In the genomic region with DNA sequence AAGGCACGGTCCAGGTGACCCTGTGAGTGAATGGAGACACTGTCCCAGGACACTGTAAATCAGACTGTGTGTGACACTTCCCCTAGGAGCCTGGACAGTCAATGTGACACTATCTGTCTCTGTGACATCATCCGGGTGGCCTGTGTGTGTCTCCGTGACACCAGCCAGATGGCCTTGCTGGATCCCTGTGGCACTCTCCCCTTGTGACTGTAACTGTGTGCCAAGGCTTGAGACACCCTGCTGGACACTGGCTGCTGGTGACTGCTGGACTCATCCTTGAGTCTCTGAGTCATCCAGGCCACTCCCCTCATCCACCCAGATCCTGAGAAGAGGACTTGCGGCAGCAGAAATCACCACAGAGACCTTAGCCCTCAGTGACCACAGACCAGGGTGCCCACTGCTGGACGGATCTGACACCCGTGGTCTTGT, we compare ENCODE assay signal across 10 cellular contexts. TPM values are rescaled to one million over a fixed set of nuclear protein-coding genes. Genes with fewer than 3 reads are reported as not detected.
DNase-seq lines count a peak whose midpoint lies in the region; TF ChIP-seq lines count a peak whose summit lies in the region.
"Had no signal": no experiment of that assay in that cellular context is flagged by ENCODE, and none has a peak within 500 bp of the region (broad histone marks: within the 10 kb centered on the region; RNA-seq: fewer than 3 reads in every experiment).

No MANE protein-coding gene starts in this region.

- TF ChIP-seq POLR2A in transverse colon (IDR thresholded peaks at IDR 0.05) = no peak

- DNase-seq in G401 (ENCODE audit: low spot score) (peak; percentile 93), SW480 (ENCODE audit: low spot score) (peak; percentile 36), fibroblast of the aortic adventitia (ENCODE audit: low read depth) (peak; percentile 8), osteoblast (ENCODE audit: insufficient read length, low spot score, missing footprints) (peak; percentile 95), GM20000 (ENCODE audit: low spot score) (no peak), DMS79 (lab: John Stamatoyannopoulos, UW) (no peak), transverse colon (no peak)
- DNase-seq in central memory CD4-positive, alpha-beta T cell = no peak
- DNase-seq: activated CD8-positive, alpha-beta memory T cell treated with anti-CD3 and anti-CD28 coated beads, Interleukin-2, amount 50 U/mL, for 48 hours; NCI-H1436 treated with DMSO at 0.1 percent for 48 hours had no signal

- intact Hi-C loops in transverse colon (cut with DNase I; ENCODE audit: low total_unique reads) = no loop called here

- no peak for TF ChIP-seq EP300 in transverse colon (IDR thresholded peaks at IDR 0.05; ENCODE audit: low read depth)

- H3K36me3 ChIP-seq in osteoblast (ENCODE audit: insufficient read depth, low read length) (no peaks in the 10 kb centered on the region), transverse colon (no peaks in the 10 kb centered on the region)

- H3K4me3 ChIP-seq in fibroblast of the aortic adventitia (ENCODE audit: low read depth, low read length) = no peak overlapping the region
- H3K4me3 ChIP-seq in osteoblast (ENCODE audit: insufficient read depth, low read length) = no peak overlapping the region
- no peak overlapping the region for H3K4me3 ChIP-seq in transverse colon

- H3K4me2 ChIP-seq in osteoblast (ENCODE audit: insufficient read depth, low read length) = no peak overlapping the region

- H3K27ac ChIP-seq in osteoblast (ENCODE audit: low read depth, low read length) (no peak overlapping the region), transverse colon (no peak overlapping the region)

- no peak overlapping the region for H2AFZ ChIP-seq in osteoblast (ENCODE audit: low read length)

- H3K9me3 ChIP-seq in osteoblast (ENCODE audit: low read depth, low read length) (no peaks in the 10 kb centered on the region), transverse colon (no peaks in the 10 kb centered on the region)

- no peaks in the 10 kb centered on the region for H3K79me2 ChIP-seq in osteoblast (ENCODE audit: insufficient read depth, low read length)

- H4K20me1 ChIP-seq in osteoblast (ENCODE audit: insufficient read depth, low read length) = no peaks in the 10 kb centered on the region

- H3K4me1 ChIP-seq in osteoblast (ENCODE audit: insufficient read depth, low read length) (no peaks in the 10 kb centered on the region), transverse colon (peaks cover 0 to 8% (median 0%) of the 10 kb centered on the region in 4 donors)

- in situ Hi-C loops in G401 (cut with HindIII; ENCODE audit: low sequenced_read_pairs) = no loop called here
- in situ Hi-C loops in transverse colon (cut with MboI; ENCODE audit: low pct_ligation_motif_present in 1 of 4, low pct_unique_long_range_greater_than_20kb in 1 of 4, low sequenced_read_pairs in 3 of 4) = no loop called here

- WGBS in transverse colon (ENCODE audit: low coverage in 1 of 2), 2 donors = 77% methylated on average over 6 of the region's 6 CpGs; no CpG with 5 or more reads in 1 of the 2 donors

- peaks cover 19% of the 10 kb centered on the region for H3K27me3 ChIP-seq in osteoblast (ENCODE audit: insufficient read depth, low read length)
- peaks cover 31% of the 10 kb centered on the region for H3K27me3 ChIP-seq in transverse colon

- no peak for TF ChIP-seq CTCF in fibroblast of the aortic adventitia (IDR thresholded peaks at IDR 0.05; ENCODE audit: insufficient read depth, low read length)
- peak; percentile 24 for TF ChIP-seq CTCF in osteoblast (IDR thresholded peaks at IDR 0.05; ENCODE audit: extremely low read depth, low read depth, low read length)
- no peak for TF ChIP-seq CTCF in GM20000 (IDR thresholded peaks at IDR 0.05; ENCODE audit: extremely low read depth, missing control alignments)
- no peak for TF ChIP-seq CTCF in transverse colon (IDR thresholded peaks at IDR 0.05)

RNA-seq across cellular contexts. Expression of a gene that starts 51.6 kb away (rescaled TPM):
- total RNA-seq in G401 (2014; rRNA removed; shearing (Covaris generic)) = 34.5 and 37.4 TPM in 2 replicates
- 9.7 and 100 TPM in 2 replicates for total RNA-seq in fibroblast of the aortic adventitia (ENCODE audit: low replicate concordance)
- 31.1 and 31.2 TPM in 2 replicates for total RNA-seq in osteoblast
- total RNA-seq in transverse colon = 100 to 1,000 TPM in 1 of 4 donors, 10 to 100 TPM in 3; 17.2 to 157 (median 25.4) TPM

RNA-seq across cellular contexts. Expression of a gene that starts 51.8 kb away (rescaled TPM):
- total RNA-seq in G401 (2014; rRNA removed; shearing (Covaris generic)) = 44.0 and 50.3 TPM in 2 replicates
- total RNA-seq in fibroblast of the aortic adventitia (ENCODE audit: low replicate concordance) = 16.7 and 22.0 TPM in 2 replicates
- total RNA-seq in osteoblast = 34.4 and 35.7 TPM in 2 replicates
- total RNA-seq in transverse colon = 10 to 100 TPM in 3 of 4 donors, 1 to 10 TPM in 1; 4.4 to 18.7 (median 11.9) TPM

Comparison
In these comparisons a context has a peak if more than half of its experiments do, and no peak if none do; other contexts are left out.
1. DNase-seq: peak in G401 (single experiment), SW480 (single experiment), fibroblast of the aortic adventitia (single experiment) and osteoblast (single experiment); none in GM20000 (single experiment), DMS79 (single experiment), central memory CD4-positive, alpha-beta T cell (single experiment) and transverse colon (single experiment).